Comparison of ENCODE assay signal across 22 cellular contexts in the genomic region with DNA sequence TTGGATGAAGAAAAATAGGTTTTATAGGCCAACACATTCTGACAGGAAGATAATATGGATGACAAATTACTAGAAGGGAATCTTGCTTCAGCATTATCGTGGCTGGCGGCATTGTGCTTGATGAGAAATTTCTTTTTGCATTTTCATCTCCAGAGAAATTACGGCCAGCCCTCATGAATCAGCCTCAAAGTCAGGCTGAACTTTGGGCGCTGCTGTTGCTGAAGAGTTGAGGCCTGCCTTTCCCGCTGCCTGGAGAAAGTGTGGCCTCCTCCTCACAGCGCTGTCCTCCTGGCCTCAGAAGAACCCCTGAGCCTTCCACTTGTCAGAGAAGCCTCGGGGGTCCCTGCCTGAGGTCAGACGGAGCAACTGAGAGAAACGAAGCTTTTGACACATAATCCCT.
DNase-seq lines count a peak whose midpoint lies in the region; ATAC-seq, FAIRE-seq and TF ChIP-seq lines count a peak whose summit lies in the region.
"Had no signal": no experiment of that assay in that cellular context is flagged by ENCODE, and none has a peak within 500 bp of the region (broad histone marks: within the 10 kb centered on the region; RNA-seq: fewer than 3 reads in every experiment).

No MANE protein-coding gene starts in this region.

- no peak overlapping the region for H3K14ac ChIP-seq in H1 (ENCODE audit: insufficient read length)

- no peaks in the 10 kb centered on the region for H4K20me1 ChIP-seq in H1 (replicated peaks in 1 of 2; ENCODE audit: control insufficient read depth in 1 of 2, insufficient read depth in 2 of 2, low read length in 2 of 2)
- H4K20me1 ChIP-seq: BLaER1 treated with 17β-estradiol and CSF1 and Interleukin-3, amounts not matched to agents 10 nM and 100 nM had no signal

- no peak overlapping the region for H3K18ac ChIP-seq in H1 (ENCODE audit: extremely low read depth, low read length)

- H3K27me3 ChIP-seq in H1 (replicated peaks in 1 of 4; ENCODE audit: control insufficient read depth in 3 of 4, extremely low read depth in 1 of 4, insufficient read depth in 3 of 4, low read length in 3 of 4) (no peaks in the 10 kb centered on the region), aorta (ENCODE audit: control insufficient read depth in 1 of 2, insufficient read depth in 2 of 2, low read length in 1 of 2) (no peaks in the 10 kb centered on the region)
- H3K27me3 ChIP-seq: BLaER1 treated with 17β-estradiol and CSF1 and Interleukin-3, amounts not matched to agents 10 nM and 100 nM had no signal

- H3K9ac ChIP-seq in H1 (replicated peaks in 1 of 4; ENCODE audit: extremely low read depth in 1 of 4, low read depth in 3 of 4, low read length in 3 of 4), result no peak overlapping the region
- H3K9ac ChIP-seq: BLaER1 treated with 17β-estradiol and CSF1 and Interleukin-3, amounts not matched to agents 10 nM and 100 nM had no signal

- no peak overlapping the region for H4K5ac ChIP-seq in H1 (ENCODE audit: insufficient read length, low read depth, low read length)

- no peak overlapping the region for H3K4me2 ChIP-seq in H1 (ENCODE audit: insufficient read depth in 1 of 2, low read depth in 2 of 2, low read length in 2 of 2)
- H3K4me2 ChIP-seq: A549; BLaER1 treated with 17β-estradiol and CSF1 and Interleukin-3, amounts not matched to agents 10 nM and 100 nM had no signal

- no peak overlapping the region for H2BK12ac ChIP-seq in H1 (ENCODE audit: low read depth, low read length)

- H3K79me1 ChIP-seq in H1 (ENCODE audit: low read depth, low read length), result no peaks in the 10 kb centered on the region

- POLR2A ChIA-PET in H1 (lab: Charles Lee; ENCODE audit: partially characterized antibody), result no interaction called here

- no peak overlapping the region for H2AFZ ChIP-seq in H1 (ENCODE audit: low read length)

- H4K8ac ChIP-seq in H1 (ENCODE audit: extremely low read depth, insufficient read depth, low read length), result peak overlapping the region; percentile 9; the same call in 1 of the 2 replicates

- ATAC-seq in aorta (ENCODE audit: low FRiP score) (peak; percentile 27), HG03196 (IDR thresholded peaks at IDR 0.05; ENCODE audit: unreplicated experiment) (no peak), HG02763 (IDR thresholded peaks at IDR 0.05; ENCODE audit: unreplicated experiment) (no peak)
- ATAC-seq: A549; CD8-positive, alpha-beta T cell had no signal

- H3K56ac ChIP-seq in H1 (replicated peaks; ENCODE audit: insufficient read length, low read depth, low read length), result no peak overlapping the region

- H2AK5ac ChIP-seq in H1 (ENCODE audit: low read depth, low read length), result no peak overlapping the region

- H2BK120ac ChIP-seq in H1 (replicated peaks; ENCODE audit: low read depth, low read length), result no peak overlapping the region

- TF ChIP-seq CTCF in H1 (IDR thresholded peaks at IDR 0.05; ENCODE audit: control extremely low read depth in 1 of 3, insufficient read depth in 1 of 3, low read depth in 1 of 3, low read length in 3 of 3) (no peak), fibroblast of the aortic adventitia (IDR thresholded peaks at IDR 0.05; ENCODE audit: insufficient read depth, low read length) (no peak)

- 85% methylated on average over 9 of the region's 9 CpGs; no CpG with 5 or more reads in 1 of the 2 experiments for WGBS in H1 (ENCODE audit: extremely low coverage in 1 of 2, insufficient coverage in 1 of 2, insufficient read length in 1 of 2, insufficient replicate concordance in 2 of 2, low coverage in 1 of 2, low lambda C conversion rate in 2 of 2, missing lambda C conversion rate in 1 of 2), 2 experiments
- 40 to 51% methylated on average over 9 of the region's 9 CpGs for WGBS in aorta, 2 donors

- no peak overlapping the region for H3K4me3 ChIP-seq in H1 (ENCODE audit: extremely low read depth in 1 of 4, insufficient read depth in 2 of 4, low read depth in 3 of 4, low read length in 4 of 4)
- no peak overlapping the region for H3K4me3 ChIP-seq in fibroblast of the aortic adventitia (ENCODE audit: low read depth, low read length)
- H3K4me3 ChIP-seq in aorta (ENCODE audit: low read length in 2 of 2), result no peak overlapping the region
- H3K4me3 ChIP-seq: A549; BLaER1 treated with 17β-estradiol and CSF1 and Interleukin-3, amounts not matched to agents 10 nM and 100 nM had no signal

- no peaks in the 10 kb centered on the region for H3K79me2 ChIP-seq in H1 (ENCODE audit: control insufficient read depth in 1 of 2, insufficient read depth in 2 of 2, low read length in 2 of 2)

- H3K27ac ChIP-seq in H1 (ENCODE audit: low read depth, low read length) (no peak overlapping the region), aorta (ENCODE audit: low read depth in 1 of 2, low read length in 2 of 2) (no peak overlapping the region)
- H3K27ac ChIP-seq: 22Rv1; A549; BLaER1 treated with 17β-estradiol and CSF1 and Interleukin-3, amounts not matched to agents 10 nM and 100 nM; C4-2B had no signal

- H3K4ac ChIP-seq in H1 (replicated peaks; ENCODE audit: insufficient read length, low read depth, low read length), result no peak overlapping the region

- TF ChIP-seq POLR2A in H1 (IDR thresholded peaks at IDR 0.05; ENCODE audit: control extremely low read depth in 1 of 2, low read depth in 2 of 2, low read length in 2 of 2), result no peak

- TF ChIP-seq EP300 in H1 (IDR thresholded peaks at IDR 0.05; ENCODE audit: borderline replicate concordance in 1 of 2, low read depth in 2 of 2, low read length in 2 of 2), result no peak

- no peak overlapping the region for H2BK5ac ChIP-seq in H1 (ENCODE audit: low read depth, low read length)

- no peaks in the 10 kb centered on the region for H3K4me1 ChIP-seq in H1 (replicated peaks in 1 of 4; ENCODE audit: control insufficient read depth in 3 of 4, insufficient read depth in 4 of 4, low read length in 3 of 4)
- H3K4me1 ChIP-seq in aorta (ENCODE audit: control insufficient read depth in 1 of 2, insufficient read depth in 2 of 2, low read length in 2 of 2), result no peaks in the 10 kb centered on the region
- H3K4me1 ChIP-seq: A549; BLaER1 treated with 17β-estradiol and CSF1 and Interleukin-3, amounts not matched to agents 10 nM and 100 nM; Caco-2 had no signal

- no peak for TF ChIP-seq RAD21 in H1 (IDR thresholded peaks at IDR 0.05 in 1 of 2, conservative IDR thresholded peaks at IDR 0.05 in 1 of 2; ENCODE audit: low read depth in 2 of 2, low read length in 2 of 2)

- H3K36me3 ChIP-seq in H1 (ENCODE audit: control insufficient read depth in 2 of 4, insufficient read depth in 4 of 4, low read length in 3 of 4) (no peaks in the 10 kb centered on the region), aorta (ENCODE audit: control insufficient read depth in 1 of 2, insufficient read depth in 2 of 2, low read length in 1 of 2) (no peaks in the 10 kb centered on the region)
- H3K36me3 ChIP-seq: BLaER1 treated with 17β-estradiol and CSF1 and Interleukin-3, amounts not matched to agents 10 nM and 100 nM had no signal

- no peak overlapping the region for H2BK20ac ChIP-seq in H1 (ENCODE audit: low read length)

- intact Hi-C loops in posterior vena cava (cut with DNase I), result no loop called here
- intact Hi-C loops in aorta (cut with DNase I), result no loop called here

- no peaks in the 10 kb centered on the region; the same call in 1 of the 2 replicates for H3K23me2 ChIP-seq in H1 (ENCODE audit: low read depth, low read length)

- no peak overlapping the region for H3K23ac ChIP-seq in H1 (ENCODE audit: insufficient read length)

- CTCF ChIA-PET in H1 (lab: Charles Lee; ENCODE audit: partially characterized antibody), result interaction anchor here (0.6 kb wide), 1 partner anchor 677 kb away, joined by 4 read pairs; no protein-coding TSS in a partner anchor

- no peak for FAIRE-seq in H1 (lab: Jason Lieb, UNC)
- FAIRE-seq: A549, D721Med, G401.6, GM12891, GM19239 had no signal

- H3K9me3 ChIP-seq in H1 (ENCODE audit: insufficient read depth in 2 of 2, low read depth in 1 of 2, low read length in 1 of 2) (no peaks in the 10 kb centered on the region), aorta (ENCODE audit: control insufficient read depth, low read length) (no peaks in the 10 kb centered on the region)
- H3K9me3 ChIP-seq: A549; BLaER1 treated with 17β-estradiol and CSF1 and Interleukin-3, amounts not matched to agents 10 nM and 100 nM; Caco-2 had no signal

- DNase-seq in H1 (ENCODE audit: low read depth in 1 of 2, low spot score in 2 of 2), result no peak
- DNase-seq in fibroblast of the aortic adventitia (ENCODE audit: low read depth), result peak; percentile 84
- peak; percentile 74 for DNase-seq in posterior vena cava (ENCODE audit: low spot score)
- no peak for DNase-seq in aorta
- DNase-seq in activated CD8-positive, alpha-beta memory T cell treated with anti-CD3 and anti-CD28 coated beads, Interleukin-2, amount 50 U/mL, for 4 hours, result no peak
- DNase-seq: AML-193; Caco-2; Calu3; CD4-positive, alpha-beta T cell; CD8-positive, alpha-beta T cell; DMS79 treated with DMSO at 0.1 percent for 48 hours; GF-D8 had no signal

- H4K91ac ChIP-seq in H1 (replicated peaks; ENCODE audit: insufficient read length, low read length), result no peak overlapping the region

- H2BK15ac ChIP-seq in H1 (ENCODE audit: low read length), result no peak overlapping the region

TF ChIP-seq in H1, 55 proteins besides CTCF, POLR2A, EP300 and RAD21:
- TF ChIP-seq, protein P1, sequence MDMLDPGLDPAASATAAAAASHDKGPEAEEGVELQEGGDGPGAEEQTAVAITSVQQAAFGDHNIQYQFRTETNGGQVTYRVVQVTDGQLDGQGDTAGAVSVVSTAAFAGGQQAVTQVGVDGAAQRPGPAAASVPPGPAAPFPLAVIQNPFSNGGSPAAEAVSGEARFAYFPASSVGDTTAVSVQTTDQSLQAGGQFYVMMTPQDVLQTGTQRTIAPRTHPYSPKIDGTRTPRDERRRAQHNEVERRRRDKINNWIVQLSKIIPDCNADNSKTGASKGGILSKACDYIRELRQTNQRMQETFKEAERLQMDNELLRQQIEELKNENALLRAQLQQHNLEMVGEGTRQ (IDR thresholded peaks at IDR 0.05; ENCODE audit: low read length), result no peak
- TF ChIP-seq, protein P2, sequence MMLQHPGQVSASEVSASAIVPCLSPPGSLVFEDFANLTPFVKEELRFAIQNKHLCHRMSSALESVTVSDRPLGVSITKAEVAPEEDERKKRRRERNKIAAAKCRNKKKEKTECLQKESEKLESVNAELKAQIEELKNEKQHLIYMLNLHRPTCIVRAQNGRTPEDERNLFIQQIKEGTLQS (IDR thresholded peaks at IDR 0.05; ENCODE audit: insufficient read depth, low read depth, low read length), result no peak
- TF ChIP-seq CHD2 (IDR thresholded peaks at IDR 0.05; ENCODE audit: low read length) (no peak), SRF (IDR thresholded peaks at IDR 0.05; ENCODE audit: low read depth, low read length) (no peak), CEBPB (IDR thresholded peaks at IDR 0.05; ENCODE audit: low read depth, low read length) (no peak), EZH2 (IDR thresholded peaks at IDR 0.05; ENCODE audit: low read depth, low read length, severe bottlenecking) (no peak)

Comparison
In these comparisons a context has a peak if more than half of its experiments do, and no peak if none do; other contexts are left out.
1. DNase-seq: peak in fibroblast of the aortic adventitia (single experiment) and posterior vena cava (single experiment); none in H1 (0 of 2), aorta (0 of 2) and activated CD8-positive, alpha-beta memory T cell treated with anti-CD3 and anti-CD28 coated beads, Interleukin-2, amount 50 U/mL, for 4 hours (single experiment).